In the genomic region with DNA sequence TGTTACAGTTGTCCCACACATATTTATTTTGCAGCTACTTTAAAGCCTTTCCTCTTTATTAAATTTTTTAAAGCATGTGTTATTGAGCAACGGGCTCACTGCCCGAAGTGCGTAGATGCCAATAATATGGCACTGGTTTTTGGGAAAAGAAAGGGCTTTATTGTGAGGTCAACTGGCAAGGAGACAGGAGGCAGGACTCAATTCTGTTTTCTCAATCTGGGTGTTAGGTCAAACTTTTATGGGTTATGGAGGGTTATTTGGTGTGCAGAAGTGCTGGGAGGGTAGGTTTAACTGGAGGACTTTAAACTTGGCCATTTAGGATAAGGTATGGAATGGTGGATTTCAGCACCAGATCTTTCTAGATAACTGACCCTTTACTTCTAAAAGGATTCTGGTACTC, we compare ENCODE assay signal across 2 cellular contexts.
TF ChIP-seq lines count a peak whose summit lies in the region.

No MANE protein-coding gene starts in this region.

TF ChIP-seq in GM23338, 12 proteins besides CTCF, POLR2A, EP300 and RAD21:
- no peak for TF ChIP-seq STAT1 (IDR thresholded peaks at IDR 0.05; ENCODE audit: unreplicated experiment)
- TF ChIP-seq, protein P1, sequence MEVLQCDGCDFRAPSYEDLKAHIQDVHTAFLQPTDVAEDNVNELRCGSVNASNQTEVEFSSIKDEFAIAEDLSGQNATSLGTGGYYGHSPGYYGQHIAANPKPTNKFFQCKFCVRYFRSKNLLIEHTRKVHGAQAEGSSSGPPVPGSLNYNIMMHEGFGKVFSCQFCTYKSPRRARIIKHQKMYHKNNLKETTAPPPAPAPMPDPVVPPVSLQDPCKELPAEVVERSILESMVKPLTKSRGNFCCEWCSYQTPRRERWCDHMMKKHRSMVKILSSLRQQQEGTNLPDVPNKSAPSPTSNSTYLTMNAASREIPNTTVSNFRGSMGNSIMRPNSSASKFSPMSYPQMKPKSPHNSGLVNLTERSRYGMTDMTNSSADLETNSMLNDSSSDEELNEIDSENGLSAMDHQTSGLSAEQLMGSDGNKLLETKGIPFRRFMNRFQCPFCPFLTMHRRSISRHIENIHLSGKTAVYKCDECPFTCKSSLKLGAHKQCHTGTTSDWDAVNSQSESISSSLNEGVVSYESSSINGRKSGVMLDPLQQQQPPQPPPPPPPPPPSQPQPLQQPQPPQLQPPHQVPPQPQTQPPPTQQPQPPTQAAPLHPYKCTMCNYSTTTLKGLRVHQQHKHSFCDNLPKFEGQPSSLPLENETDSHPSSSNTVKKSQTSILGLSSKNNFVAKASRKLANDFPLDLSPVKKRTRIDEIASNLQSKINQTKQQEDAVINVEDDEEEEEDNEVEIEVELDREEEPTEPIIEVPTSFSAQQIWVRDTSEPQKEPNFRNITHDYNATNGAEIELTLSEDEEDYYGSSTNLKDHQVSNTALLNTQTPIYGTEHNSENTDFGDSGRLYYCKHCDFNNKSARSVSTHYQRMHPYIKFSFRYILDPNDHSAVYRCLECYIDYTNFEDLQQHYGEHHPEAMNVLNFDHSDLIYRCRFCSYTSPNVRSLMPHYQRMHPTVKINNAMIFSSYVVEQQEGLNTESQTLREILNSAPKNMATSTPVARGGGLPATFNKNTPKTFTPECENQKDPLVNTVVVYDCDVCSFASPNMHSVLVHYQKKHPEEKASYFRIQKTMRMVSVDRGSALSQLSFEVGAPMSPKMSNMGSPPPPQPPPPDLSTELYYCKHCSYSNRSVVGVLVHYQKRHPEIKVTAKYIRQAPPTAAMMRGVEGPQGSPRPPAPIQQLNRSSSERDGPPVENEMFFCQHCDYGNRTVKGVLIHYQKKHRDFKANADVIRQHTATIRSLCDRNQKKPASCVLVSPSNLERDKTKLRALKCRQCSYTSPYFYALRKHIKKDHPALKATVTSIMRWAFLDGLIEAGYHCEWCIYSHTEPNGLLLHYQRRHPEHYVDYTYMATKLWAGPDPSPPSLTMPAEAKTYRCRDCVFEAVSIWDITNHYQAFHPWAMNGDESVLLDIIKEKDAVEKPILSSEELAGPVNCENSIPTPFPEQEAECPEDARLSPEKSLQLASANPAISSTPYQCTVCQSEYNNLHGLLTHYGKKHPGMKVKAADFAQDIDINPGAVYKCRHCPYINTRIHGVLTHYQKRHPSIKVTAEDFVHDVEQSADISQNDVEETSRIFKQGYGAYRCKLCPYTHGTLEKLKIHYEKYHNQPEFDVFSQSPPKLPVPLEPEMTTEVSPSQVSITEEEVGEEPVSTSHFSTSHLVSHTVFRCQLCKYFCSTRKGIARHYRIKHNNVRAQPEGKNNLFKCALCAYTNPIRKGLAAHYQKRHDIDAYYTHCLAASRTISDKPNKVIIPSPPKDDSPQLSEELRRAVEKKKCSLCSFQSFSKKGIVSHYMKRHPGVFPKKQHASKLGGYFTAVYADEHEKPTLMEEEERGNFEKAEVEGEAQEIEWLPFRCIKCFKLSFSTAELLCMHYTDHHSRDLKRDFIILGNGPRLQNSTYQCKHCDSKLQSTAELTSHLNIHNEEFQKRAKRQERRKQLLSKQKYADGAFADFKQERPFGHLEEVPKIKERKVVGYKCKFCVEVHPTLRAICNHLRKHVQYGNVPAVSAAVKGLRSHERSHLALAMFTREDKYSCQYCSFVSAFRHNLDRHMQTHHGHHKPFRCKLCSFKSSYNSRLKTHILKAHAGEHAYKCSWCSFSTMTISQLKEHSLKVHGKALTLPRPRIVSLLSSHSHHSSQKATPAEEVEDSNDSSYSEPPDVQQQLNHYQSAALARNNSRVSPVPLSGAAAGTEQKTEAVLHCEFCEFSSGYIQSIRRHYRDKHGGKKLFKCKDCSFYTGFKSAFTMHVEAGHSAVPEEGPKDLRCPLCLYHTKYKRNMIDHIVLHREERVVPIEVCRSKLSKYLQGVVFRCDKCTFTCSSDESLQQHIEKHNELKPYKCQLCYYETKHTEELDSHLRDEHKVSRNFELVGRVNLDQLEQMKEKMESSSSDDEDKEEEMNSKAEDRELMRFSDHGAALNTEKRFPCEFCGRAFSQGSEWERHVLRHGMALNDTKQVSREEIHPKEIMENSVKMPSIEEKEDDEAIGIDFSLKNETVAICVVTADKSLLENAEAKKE (CRISPR knock-in tag; IDR thresholded peaks at IDR 0.05): no peak
- no peak for TF ChIP-seq EZH2 (IDR thresholded peaks at IDR 0.05; ENCODE audit: low read depth, unreplicated experiment)
- TF ChIP-seq NANOG (IDR thresholded peaks at IDR 0.05; ENCODE audit: borderline replicate concordance): no peak
- no peak for TF ChIP-seq ZNF331 (CRISPR knock-in tag; IDR thresholded peaks at IDR 0.05; ENCODE audit: low read depth)
- no peak for TF ChIP-seq EZH2phosphoT487 (IDR thresholded peaks at IDR 0.05; ENCODE audit: unreplicated experiment)

TF ChIP-seq in HEK293T, 16 proteins besides CTCF, POLR2A, EP300 and RAD21:
- TF ChIP-seq TARDBP (IDR thresholded peaks at IDR 0.05) (no peak), ARNT (IDR thresholded peaks at IDR 0.05) (no peak), FOXM1 (IDR thresholded peaks at IDR 0.05; ENCODE audit: borderline replicate concordance) (no peak), FOXA1 (IDR thresholded peaks at IDR 0.05) (no peak), BHLHE40 (IDR thresholded peaks at IDR 0.05; ENCODE audit: borderline replicate concordance) (no peak), ZNF384 (IDR thresholded peaks at IDR 0.05) (no peak), SUZ12 (IDR thresholded peaks at IDR 0.05) (no peak), ELF4 (IDR thresholded peaks at IDR 0.05) (no peak), NFRKB (IDR thresholded peaks at IDR 0.05) (no peak), FOXK2 (IDR thresholded peaks at IDR 0.05) (no peak), SP1 (IDR thresholded peaks at IDR 0.05) (no peak), L3MBTL2 (conservative IDR thresholded peaks at IDR 0.05) (no peak), CTBP1 (IDR thresholded peaks at IDR 0.05; ENCODE audit: borderline replicate concordance) (no peak), HDGF (IDR thresholded peaks at IDR 0.05; ENCODE audit: borderline replicate concordance) (no peak), LEF1 (IDR thresholded peaks at IDR 0.05; ENCODE audit: borderline replicate concordance) (no peak)
- TF ChIP-seq, protein P2, sequence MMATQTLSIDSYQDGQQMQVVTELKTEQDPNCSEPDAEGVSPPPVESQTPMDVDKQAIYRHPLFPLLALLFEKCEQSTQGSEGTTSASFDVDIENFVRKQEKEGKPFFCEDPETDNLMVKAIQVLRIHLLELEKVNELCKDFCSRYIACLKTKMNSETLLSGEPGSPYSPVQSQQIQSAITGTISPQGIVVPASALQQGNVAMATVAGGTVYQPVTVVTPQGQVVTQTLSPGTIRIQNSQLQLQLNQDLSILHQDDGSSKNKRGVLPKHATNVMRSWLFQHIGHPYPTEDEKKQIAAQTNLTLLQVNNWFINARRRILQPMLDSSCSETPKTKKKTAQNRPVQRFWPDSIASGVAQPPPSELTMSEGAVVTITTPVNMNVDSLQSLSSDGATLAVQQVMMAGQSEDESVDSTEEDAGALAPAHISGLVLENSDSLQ (IDR thresholded peaks at IDR 0.05): no peak
